In the genomic region with DNA sequence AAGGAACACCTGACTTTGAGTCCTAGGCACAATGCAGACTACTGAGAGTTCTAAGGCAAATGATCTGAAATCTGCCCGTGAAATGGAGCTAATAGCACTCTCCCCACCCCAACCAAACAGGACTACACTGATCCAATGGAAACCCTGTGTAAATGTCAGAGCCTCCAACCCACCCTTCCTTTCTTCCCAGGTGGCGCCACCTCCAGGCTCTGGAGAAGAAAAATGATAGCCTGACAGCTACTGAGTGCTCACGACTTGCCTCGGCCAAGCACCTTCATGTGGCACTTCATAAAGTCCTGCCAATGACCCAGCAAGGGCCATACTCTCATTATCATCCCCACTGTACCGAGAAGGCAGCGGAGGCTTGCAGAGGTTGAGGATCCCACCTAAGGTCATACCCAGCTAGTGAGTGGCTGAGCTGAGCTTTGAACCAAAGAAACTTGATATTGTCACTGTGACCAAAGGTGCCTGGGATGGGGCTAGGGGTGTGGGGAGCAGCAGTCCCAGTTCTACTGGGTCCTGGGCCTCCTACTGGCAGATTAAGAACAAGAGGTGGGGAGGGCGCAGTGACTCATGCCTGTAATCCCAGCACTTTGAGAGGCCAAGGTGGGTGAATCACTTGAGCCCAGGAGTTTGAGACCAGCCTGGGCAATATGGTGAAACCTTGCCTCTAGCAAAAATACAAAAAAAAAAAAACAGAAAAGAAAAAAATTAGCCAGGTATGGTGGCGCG, we compare ENCODE assay signal across 12 cellular contexts. TPM values are rescaled to one million over a fixed set of nuclear protein-coding genes. Genes with fewer than 3 reads are reported as not detected.
DNase-seq lines count a peak whose midpoint lies in the region; ATAC-seq, FAIRE-seq and TF ChIP-seq lines count a peak whose summit lies in the region.
"Had no signal": no experiment of that assay in that cellular context is flagged by ENCODE, and none has a peak within 500 bp of the region (broad histone marks: within the 10 kb centered on the region; RNA-seq: fewer than 3 reads in every experiment).

No MANE protein-coding gene starts in this region.

- no peak overlapping the region for H2BK15ac ChIP-seq in IMR-90 (ENCODE audit: low read depth, low read length)

- DNase-seq in IMR-90 (peak; percentile 15), GM12878 (ENCODE audit: low read depth, low spot score) (no peak), neural progenitor cell (ENCODE audit: low spot score) (no peak), T-helper 17 cell (no peak), NCI-H146 (lab: John Stamatoyannopoulos, UW) (no peak)
- DNase-seq: central memory CD4-positive, alpha-beta T cell; left lung; occipital lobe; stimulated activated naive CD4-positive, alpha-beta T cell treated with Interleukin-2 at 50 U/mL for 16 hours; T-helper 9 cell had no signal

- H3K27ac Mint-ChIP-seq in neural progenitor cell (peak overlapping the region; percentile 20), T-helper 17 cell (no peak overlapping the region)

- intact Hi-C loops in IMR-90 (cut with micrococcal nuclease), result no loop called here
- intact Hi-C loops in GM12878 (cut with micrococcal nuclease; ENCODE audit: unreplicated experiment), result no loop called here

- H3K4me3 Mint-ChIP-seq in neural progenitor cell, result no peak overlapping the region
- H3K4me3 Mint-ChIP-seq in T-helper 17 cell, result no peak overlapping the region

- no peak overlapping the region for H3K23ac ChIP-seq in IMR-90 (ENCODE audit: low read depth, low read length)

- H3K4me1 ChIP-seq in IMR-90 (ENCODE audit: control insufficient read depth, insufficient read depth, low read length), result no peaks in the 10 kb centered on the region
- no peaks in the 10 kb centered on the region for H3K4me1 ChIP-seq in GM12878 (ENCODE audit: control insufficient read depth, insufficient read depth, low read length)
- H3K4me1 ChIP-seq in neural progenitor cell, result peaks cover 10% of the 10 kb centered on the region
- H3K4me1 ChIP-seq: left lung had no signal

- no peak for TF ChIP-seq EP300 in GM12878 (IDR thresholded peaks at IDR 0.05; ENCODE audit: borderline replicate concordance in 1 of 2, control insufficient read depth in 1 of 2, low read depth in 2 of 2, low read length in 2 of 2)

- no peak overlapping the region for H2BK120ac ChIP-seq in IMR-90 (ENCODE audit: low read depth, low read length)

- H3K4me2 ChIP-seq in IMR-90 (ENCODE audit: low read depth, low read length) (no peak overlapping the region), GM12878 (ENCODE audit: control insufficient read depth, insufficient read depth) (no peak overlapping the region), neural progenitor cell (no peak overlapping the region)

- no peak overlapping the region for H2AK9ac ChIP-seq in IMR-90 (replicated peaks; ENCODE audit: low read depth, low read length, poor library complexity)

- dilution Hi-C loops in IMR-90 (cut with HindIII; ENCODE audit: low sequenced_read_pairs, unreplicated experiment), result no loop called here

- no peak overlapping the region for H2BK20ac ChIP-seq in IMR-90 (ENCODE audit: low read depth, low read length)

- no peak for TF ChIP-seq POLR2A in IMR-90 (IDR thresholded peaks at IDR 0.05; ENCODE audit: low read depth, low read length)
- no peak for TF ChIP-seq POLR2A in GM12878 (IDR thresholded peaks at IDR 0.05; ENCODE audit: low read depth, low read length)

- SMC1A ChIA-PET in GM12878 (lab: Charles Lee; ENCODE audit: uncharacterized antibody, unreplicated experiment), result no interaction called here

- WGBS in IMR-90 (ENCODE audit: extremely low coverage in 2 of 2, insufficient read length in 1 of 2), 2 experiments, result 40% methylated on average over 3 of the region's 9 CpGs; no CpG with 5 or more reads in 1 of the 2 experiments
- WGBS in GM12878 (ENCODE audit: insufficient coverage, insufficient replicate concordance, low lambda C conversion rate, missing lambda C conversion rate), result 43% methylated on average over 9 of the region's 9 CpGs

- no peak overlapping the region for H3K56ac ChIP-seq in IMR-90 (ENCODE audit: extremely low read depth, insufficient read depth, low read length)

- H3K79me2 ChIP-seq in GM12878 (ENCODE audit: control insufficient read depth, insufficient read depth, low read length) (no peaks in the 10 kb centered on the region), neural progenitor cell (ENCODE audit: low read depth) (no peaks in the 10 kb centered on the region)

- H3K27me3 Mint-ChIP-seq in neural progenitor cell (ENCODE audit: insufficient read depth, low read depth) (peaks cover 6% of the 10 kb centered on the region), T-helper 17 cell (peaks cover 60% of the 10 kb centered on the region)

- H4K5ac ChIP-seq in IMR-90 (ENCODE audit: low read depth, low read length), result no peak overlapping the region

- H3K36me3 Mint-ChIP-seq in neural progenitor cell (no peaks in the 10 kb centered on the region), T-helper 17 cell (ENCODE audit: low read depth) (no peaks in the 10 kb centered on the region)

- H4K8ac ChIP-seq in IMR-90 (ENCODE audit: low read depth in 2 of 2, low read length in 2 of 2), result no peak overlapping the region

- peaks cover 15% of the 10 kb centered on the region for H3K4me1 Mint-ChIP-seq in neural progenitor cell
- H3K4me1 Mint-ChIP-seq in T-helper 17 cell, result peaks cover 9% of the 10 kb centered on the region

- no peaks in the 10 kb centered on the region for H3K36me3 ChIP-seq in IMR-90 (ENCODE audit: control insufficient read depth, insufficient read depth, low read length)
- no peaks in the 10 kb centered on the region for H3K36me3 ChIP-seq in GM12878 (ENCODE audit: control insufficient read depth in 2 of 2, insufficient read depth in 2 of 2, low read length in 1 of 2)
- no peaks in the 10 kb centered on the region for H3K36me3 ChIP-seq in neural progenitor cell
- H3K36me3 ChIP-seq: left lung had no signal

- RAD21 ChIA-PET in GM12878 (lab: Charles Lee; ENCODE audit: unreplicated experiment), result interaction anchor here (1.1 kb wide), 1 partner anchor 47 kb away, joined by 3 read pairs; no protein-coding TSS in a partner anchor

- H3K27me3 ChIP-seq in IMR-90 (ENCODE audit: control insufficient read depth, insufficient read depth, low read length) (peaks cover 41% of the 10 kb centered on the region), GM12878 (replicated peaks in 1 of 2; ENCODE audit: control insufficient read depth in 2 of 2, insufficient read depth in 2 of 2, low read length in 1 of 2) (peaks cover 0 to 3% of the 10 kb centered on the region in 2 experiments; a peak in 2 of 4 replicates), neural progenitor cell (no peaks in the 10 kb centered on the region)
- H3K27me3 ChIP-seq: left lung had no signal

- CTCF ChIA-PET in IMR-90 (lab: Yijun Ruan, JAX) (interaction anchor here (0.9 kb wide), 1 partner anchor 9 kb away, joined by 3 read pairs; a partner anchor contains a TSS), GM12878 (lab: Yijun Ruan, JAX) (interaction anchor here (0.7 to 1.5 kb wide), 5 partner anchors 13 to 316 kb away, joined by 3 to 5 read pairs (median 3); no protein-coding TSS in a partner anchor)

- no peak overlapping the region for H3K4ac ChIP-seq in IMR-90 (ENCODE audit: low read depth, low read length)

- H2AK5ac ChIP-seq in IMR-90 (ENCODE audit: low read depth, low read length), result no peak overlapping the region

- POLR2A ChIA-PET in IMR-90 (lab: Charles Lee; ENCODE audit: unreplicated experiment), result no interaction called here
- POLR2A ChIA-PET in GM12878 (lab: Charles Lee), result no interaction called here

- TF ChIP-seq RAD21 in IMR-90 (IDR thresholded peaks at IDR 0.05; ENCODE audit: low read length) (no peak), GM12878 (IDR thresholded peaks at IDR 0.05; ENCODE audit: insufficient read depth, low read depth, low read length) (0 out of 2 replicates have a peak, but pooled peaks have one; percentile 9)

- ATAC-seq in IMR-90 (ENCODE audit: low read depth) (no peak), GM12878 (no peak), T-helper 17 cell (no peak), GM18861 (IDR thresholded peaks at IDR 0.05; ENCODE audit: unreplicated experiment) (no peak)
- ATAC-seq: left lung had no signal

- H3K9me3 ChIP-seq in IMR-90 (ENCODE audit: control insufficient read depth, insufficient read depth, low read length) (peaks cover 3% of the 10 kb centered on the region; the same call in 1 of the 2 replicates), GM12878 (replicated peaks; ENCODE audit: control insufficient read depth, insufficient read depth, low read length) (no peaks in the 10 kb centered on the region), neural progenitor cell (ENCODE audit: low read depth) (no peaks in the 10 kb centered on the region), T-helper 17 cell (ENCODE audit: control insufficient read depth, low read length, poor library complexity, severe bottlenecking) (no peaks in the 10 kb centered on the region)
- H3K9me3 ChIP-seq: left lung had no signal

- H3K9ac ChIP-seq in IMR-90 (ENCODE audit: low read depth, low read length), result no peak overlapping the region
- no peak overlapping the region for H3K9ac ChIP-seq in GM12878 (ENCODE audit: control insufficient read depth, insufficient read depth, low read length)
- no peak overlapping the region for H3K9ac ChIP-seq in neural progenitor cell

- H3K27ac ChIP-seq in IMR-90 (ENCODE audit: insufficient read depth, low read length) (no peak overlapping the region), GM12878 (ENCODE audit: control insufficient read depth, insufficient read depth) (no peak overlapping the region), neural progenitor cell (no peak overlapping the region)
- H3K27ac ChIP-seq: left lung had no signal

- no peaks in the 10 kb centered on the region for H3K79me1 ChIP-seq in IMR-90 (ENCODE audit: low read depth in 1 of 2, low read length in 2 of 2)

- H4K91ac ChIP-seq in IMR-90 (ENCODE audit: insufficient read depth, low read depth, low read length), result no peak overlapping the region

- no peak overlapping the region for H2BK5ac ChIP-seq in IMR-90 (ENCODE audit: low read depth, low read length, poor library complexity, severe bottlenecking)

- no peaks in the 10 kb centered on the region for H3F3A ChIP-seq in neural progenitor cell (ENCODE audit: low read depth)

- H3K18ac ChIP-seq in IMR-90 (ENCODE audit: low read depth, low read length), result no peak overlapping the region

- H3K4me3 ChIP-seq in IMR-90 (ENCODE audit: insufficient read depth, low read depth, low read length), result no peak overlapping the region
- no peak overlapping the region for H3K4me3 ChIP-seq in GM12878
- no peak overlapping the region for H3K4me3 ChIP-seq in neural progenitor cell
- H3K4me3 ChIP-seq: left lung had no signal

- no peaks in the 10 kb centered on the region for H3K9me1 ChIP-seq in IMR-90 (ENCODE audit: insufficient read depth, low read length)

- H2AFZ ChIP-seq in IMR-90 (replicated peaks; ENCODE audit: low read length, poor library complexity) (no peak overlapping the region), GM12878 (ENCODE audit: control insufficient read depth, low read depth, low read length) (no peak overlapping the region), neural progenitor cell (replicated peaks) (no peak overlapping the region)

- BruUV-seq in IMR-90 (replicated peaks; lab: Mats Ljungman, UMichigan) (no TSS peak), GM12878 (replicated peaks; lab: Mats Ljungman, UMichigan) (no TSS peak)

- no peaks in the 10 kb centered on the region for H3K9me3 Mint-ChIP-seq in neural progenitor cell

- no peak overlapping the region for H3K14ac ChIP-seq in IMR-90 (replicated peaks; ENCODE audit: low read depth, low read length)

- peak; percentile 15; the same call in 1 of the 3 replicates for TF ChIP-seq CTCF in GM12872 (IDR thresholded peaks at IDR 0.05; ENCODE audit: insufficient read depth, low read depth, low read length)
- TF ChIP-seq CTCF in IMR-90 (conservative IDR thresholded peaks at IDR 0.05; ENCODE audit: low read depth, low read length), result no peak
- TF ChIP-seq CTCF in GM12878 (IDR thresholded peaks at IDR 0.05 in 2 of 3, conservative IDR thresholded peaks at IDR 0.05 in 1 of 3; ENCODE audit: control insufficient read depth in 2 of 3, extremely low read depth in 1 of 3, insufficient read depth in 1 of 3, low read depth in 3 of 3, low read length in 3 of 3), result 0 out of 6 replicates have a peak, but pooled peaks of 1 of the 3 experiments have one; percentile 3
- peak; percentile 37 for TF ChIP-seq CTCF in neural progenitor cell (IDR thresholded peaks at IDR 0.05)

- no peak for FAIRE-seq in GM12878 (lab: Jason Lieb, UNC)

- in situ Hi-C loops in IMR-90 (cut with MboI; ENCODE audit: low sequenced_read_pairs), result no loop called here
- in situ Hi-C loops in GM12878 (cut with MboI), result no loop called here

- H4K20me1 ChIP-seq in IMR-90 (ENCODE audit: insufficient read depth, low read length), result no peaks in the 10 kb centered on the region; the same call in 1 of the 2 replicates
- H4K20me1 ChIP-seq in GM12878 (ENCODE audit: control insufficient read depth, insufficient read depth), result no peaks in the 10 kb centered on the region
- H4K20me1 ChIP-seq in neural progenitor cell (ENCODE audit: low read depth), result no peaks in the 10 kb centered on the region

RNA-seq across cellular contexts. Expression of a gene that starts 20.5 kb away (rescaled TPM):
- total RNA-seq in IMR-90 (2012; rRNA removed), result 26.9 and 31.7 TPM in 2 replicates
- polyA plus RNA-seq in IMR-90 (2012; rRNA removed), result 37.7 and 44.0 TPM in 2 replicates
- polyA plus RNA-seq in IMR-90 (2012; cell fraction: cytosol; rRNA removed), result 54.2 and 60.4 TPM in 2 replicates
- 17.1 and 33.6 TPM in 2 replicates for polyA plus RNA-seq in IMR-90 (2012; cell fraction: nucleus; rRNA removed; ENCODE audit: low replicate concordance)
- 2.8 and 4.3 TPM in 2 replicates for total RNA-seq in GM12878 (2013; cell fraction: nucleolus; rRNA removed)
- total RNA-seq in GM12878 (2014; rRNA removed), result 24.6 TPM in 2 replicates
- 8.8 and 9.3 TPM in 2 replicates for total RNA-seq in GM12878 (2014; rRNA removed; fragmentation: Illumina TruSeq; extraction: Trizol)
- total RNA-seq in GM12878 (2021), result 20.8 and 20.9 TPM in 2 replicates
- 4.2 TPM for polyA plus RNA-seq in GM12878 (2011; ENCODE audit: low read depth)
- 3.3 and 9.5 TPM in 2 replicates for polyA plus RNA-seq in GM12878 (2011; rRNA removed)
- 13.6 and 23.5 TPM in 2 replicates for polyA plus RNA-seq in GM12878 (2011; cell fraction: cytosol; rRNA removed)
- polyA plus RNA-seq in GM12878 (2011; cell fraction: nucleus; rRNA removed), result 10.1 and 13.5 TPM in 2 replicates
- polyA plus RNA-seq in GM12878 (2012), result 5.7 and 6.9 TPM in 2 replicates
- 0.59 and 5.7 TPM in 2 replicates for polyA plus RNA-seq in GM12878 (2014; fragmentation: Illumina TruSeq; extraction: Trizol)
- 1 to 10 TPM; 2.4 to 7.0 TPM for polyA plus RNA-seq in GM12878 (2014; fragmentation: Nextera tagmentation; extraction: Ambion mirVana)
- polyA plus RNA-seq in GM12878 (2014; rRNA removed), result 24.1 and 25.0 TPM in 2 replicates
- polyA plus RNA-seq in GM12878 (2016; fragmentation: Nextera tagmentation; extraction: Ambion mirVana), result 10 to 100 TPM; 11.3 to 11.8 TPM
- 4.5 and 9.4 TPM in 2 replicates for polyA minus RNA-seq in GM12878 (2011; rRNA and poly(A)+ RNA removed)
- 3.3 and 4.1 TPM in 2 replicates for polyA minus RNA-seq in GM12878 (2011; cell fraction: cytosol; rRNA and poly(A)+ RNA removed)
- 4.1 and 8.3 TPM in 2 replicates for polyA minus RNA-seq in GM12878 (2011; cell fraction: nucleus; rRNA and poly(A)+ RNA removed)
- total RNA-seq in neural progenitor cell (ENCODE audit: low replicate concordance), result 21.5 and 53.4 TPM in 2 replicates
- 10 to 100 TPM in 1 of 2 donors, under 1 TPM in 1; 0.60 to 10.7 TPM for total RNA-seq in T-helper 17 cell

RNA-seq across cellular contexts. Expression of a gene that starts 20.8 kb away (rescaled TPM):
- 19.2 and 22.5 TPM in 2 replicates for total RNA-seq in IMR-90 (2012; rRNA removed)
- 43.0 and 60.2 TPM in 2 replicates for polyA plus RNA-seq in IMR-90 (2012; rRNA removed)
- 54.5 and 93.1 TPM in 2 replicates for polyA plus RNA-seq in IMR-90 (2012; cell fraction: cytosol; rRNA removed)
- 48.0 and 88.6 TPM in 2 replicates for polyA plus RNA-seq in IMR-90 (2012; cell fraction: nucleus; rRNA removed; ENCODE audit: low replicate concordance)
- total RNA-seq in GM12878 (2013; cell fraction: nucleolus; rRNA removed), result 17.4 and 21.5 TPM in 2 replicates
- 79.0 and 88.7 TPM in 2 replicates for total RNA-seq in GM12878 (2014; rRNA removed)
- 13.8 and 16.4 TPM in 2 replicates for total RNA-seq in GM12878 (2014; rRNA removed; fragmentation: Illumina TruSeq; extraction: Trizol)
- total RNA-seq in GM12878 (2021), result 58.0 and 58.2 TPM in 2 replicates
- polyA plus RNA-seq in GM12878 (2011; ENCODE audit: low read depth), result 7.7 TPM
- 9.4 and 21.1 TPM in 2 replicates for polyA plus RNA-seq in GM12878 (2011; rRNA removed)
- polyA plus RNA-seq in GM12878 (2011; cell fraction: cytosol; rRNA removed), result 32.6 and 65.8 TPM in 2 replicates
- polyA plus RNA-seq in GM12878 (2011; cell fraction: nucleus; rRNA removed), result 49.0 and 61.0 TPM in 2 replicates
- 30.4 and 40.4 TPM in 2 replicates for polyA plus RNA-seq in GM12878 (2012)
- polyA plus RNA-seq in GM12878 (2014; fragmentation: Illumina TruSeq; extraction: Trizol), result 3.5 and 8.1 TPM in 2 replicates
- polyA plus RNA-seq in GM12878 (2014; fragmentation: Nextera tagmentation; extraction: Ambion mirVana), result 1 to 10 TPM in 1 of 2 experiments, under 1 TPM in 1; 0.95 to 2.4 TPM
- 88.1 and 101 TPM in 2 replicates for polyA plus RNA-seq in GM12878 (2014; rRNA removed)
- 10 to 100 TPM; 55.9 to 60.8 TPM for polyA plus RNA-seq in GM12878 (2016; fragmentation: Nextera tagmentation; extraction: Ambion mirVana)
- 8.3 and 17.3 TPM in 2 replicates for polyA minus RNA-seq in GM12878 (2011; rRNA and poly(A)+ RNA removed)
- polyA minus RNA-seq in GM12878 (2011; cell fraction: cytosol; rRNA and poly(A)+ RNA removed), result 19.9 and 21.1 TPM in 2 replicates
- 6.5 and 14.4 TPM in 2 replicates for polyA minus RNA-seq in GM12878 (2011; cell fraction: nucleus; rRNA and poly(A)+ RNA removed)
- total RNA-seq in neural progenitor cell (ENCODE audit: low replicate concordance), result 36.9 and 157 TPM in 2 replicates
- 10 to 100 TPM in 1 of 2 donors, 1 to 10 TPM in 1; 6.4 to 12.3 TPM for total RNA-seq in T-helper 17 cell

RNA-seq across cellular contexts. Expression of a gene that starts 52.8 kb away (rescaled TPM):
- total RNA-seq in IMR-90 (2012; rRNA removed) (28.3 and 29.2 TPM in 2 replicates), GM12878 (2014; rRNA removed) (10.4 and 11.8 TPM in 2 replicates), GM12878 (2014; rRNA removed; fragmentation: Illumina TruSeq; extraction: Trizol) (5.2 and 6.4 TPM in 2 replicates), GM12878 (2021) (16.8 and 18.4 TPM in 2 replicates), neural progenitor cell (ENCODE audit: low replicate concordance) (17.5 and 44.1 TPM in 2 replicates), T-helper 17 cell (10 to 100 TPM; 26.1 to 31.5 TPM)
- polyA plus RNA-seq in IMR-90 (2012; rRNA removed) (37.3 and 37.8 TPM in 2 replicates), GM12878 (2011; rRNA removed) (7.6 and 13.0 TPM in 2 replicates), GM12878 (2014; fragmentation: Illumina TruSeq; extraction: Trizol) (2.1 and 7.2 TPM in 2 replicates), GM12878 (2014; fragmentation: Nextera tagmentation; extraction: Ambion mirVana) (under 1 TPM in 1 of 2 experiments, not detected in 1; 0.16 TPM), GM12878 (2014; rRNA removed) (9.1 and 13.3 TPM in 2 replicates), GM12878 (2016; fragmentation: Nextera tagmentation; extraction: Ambion mirVana) (10 to 100 TPM; 10.1 to 10.9 TPM)
- 26.9 and 44.6 TPM in 2 replicates for polyA plus RNA-seq in IMR-90 (2012; cell fraction: cytosol; rRNA removed)
- polyA plus RNA-seq in IMR-90 (2012; cell fraction: nucleus; rRNA removed; ENCODE audit: low replicate concordance), result 48.0 and 87.9 TPM in 2 replicates
- 8.3 and 13.5 TPM in 2 replicates for total RNA-seq in GM12878 (2013; cell fraction: nucleolus; rRNA removed)
- polyA plus RNA-seq in GM12878 (2011; ENCODE audit: low read depth), result 6.1 TPM
- 12.7 and 18.2 TPM in 2 replicates for polyA plus RNA-seq in GM12878 (2011; cell fraction: cytosol; rRNA removed)
- 53.0 and 66.8 TPM in 2 replicates for polyA plus RNA-seq in GM12878 (2011; cell fraction: nucleus; rRNA removed)
- 7.0 and 7.7 TPM in 2 replicates for polyA plus RNA-seq in GM12878 (2012)
- 11.2 and 14.5 TPM in 2 replicates for polyA minus RNA-seq in GM12878 (2011; rRNA and poly(A)+ RNA removed)
- polyA minus RNA-seq in GM12878 (2011; cell fraction: cytosol; rRNA and poly(A)+ RNA removed), result 4.9 and 7.0 TPM in 2 replicates
- polyA minus RNA-seq in GM12878 (2011; cell fraction: nucleus; rRNA and poly(A)+ RNA removed), result 8.1 and 15.6 TPM in 2 replicates
